Comparison of ENCODE assay signal across 1 cellular context in the genomic region with DNA sequence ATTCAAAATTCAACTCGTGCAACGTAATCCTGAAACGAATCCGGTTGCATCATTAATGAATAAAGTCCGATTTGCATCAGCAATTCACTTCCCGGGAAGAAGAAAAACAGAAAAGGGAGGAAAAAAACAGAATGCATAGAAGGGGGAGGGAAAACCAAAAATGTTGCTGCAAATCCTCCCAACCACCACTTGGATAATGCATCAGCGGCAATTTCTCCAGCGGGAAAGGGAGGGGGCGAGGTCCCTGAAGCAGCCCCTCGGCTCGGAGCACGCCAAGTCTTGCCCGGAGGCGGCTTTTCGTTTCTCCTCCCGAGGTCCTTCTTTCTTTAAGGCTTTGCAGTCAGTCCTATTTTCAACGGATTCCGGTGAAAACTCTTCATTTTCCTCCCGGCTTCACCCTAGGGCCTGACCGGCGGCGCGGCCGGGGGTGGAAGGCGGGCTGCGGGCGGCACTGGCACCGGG.
TF ChIP-seq lines count a peak whose summit lies in the region.

No MANE protein-coding gene starts in this region.

TF ChIP-seq in HEK293, 187 proteins besides CTCF, POLR2A, EP300 and RAD21 (continued from another document and continues in another):
- TF ChIP-seq, protein P1, sequence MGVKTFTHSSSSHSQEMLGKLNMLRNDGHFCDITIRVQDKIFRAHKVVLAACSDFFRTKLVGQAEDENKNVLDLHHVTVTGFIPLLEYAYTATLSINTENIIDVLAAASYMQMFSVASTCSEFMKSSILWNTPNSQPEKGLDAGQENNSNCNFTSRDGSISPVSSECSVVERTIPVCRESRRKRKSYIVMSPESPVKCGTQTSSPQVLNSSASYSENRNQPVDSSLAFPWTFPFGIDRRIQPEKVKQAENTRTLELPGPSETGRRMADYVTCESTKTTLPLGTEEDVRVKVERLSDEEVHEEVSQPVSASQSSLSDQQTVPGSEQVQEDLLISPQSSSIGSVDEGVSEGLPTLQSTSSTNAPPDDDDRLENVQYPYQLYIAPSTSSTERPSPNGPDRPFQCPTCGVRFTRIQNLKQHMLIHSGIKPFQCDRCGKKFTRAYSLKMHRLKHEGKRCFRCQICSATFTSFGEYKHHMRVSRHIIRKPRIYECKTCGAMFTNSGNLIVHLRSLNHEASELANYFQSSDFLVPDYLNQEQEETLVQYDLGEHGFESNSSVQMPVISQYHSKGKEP (tag by site-specific recombination; IDR thresholded peaks at IDR 0.05), result peak; percentile 99
- peak; percentile 84 for TF ChIP-seq ZBTB21 (tag by site-specific recombination; IDR thresholded peaks at IDR 0.05)
- TF ChIP-seq KLF1 (tag by site-specific recombination; IDR thresholded peaks at IDR 0.05), result peak; percentile 22; the same call in 1 of the 2 replicates
- no peak for TF ChIP-seq ZNF521 (tag by site-specific recombination; IDR thresholded peaks at IDR 0.05)
- TF ChIP-seq ZNF530 (tag by site-specific recombination; IDR thresholded peaks at IDR 0.05; ENCODE audit: low read depth), result no peak
- TF ChIP-seq SCRT1 (tag by site-specific recombination; IDR thresholded peaks at IDR 0.05; ENCODE audit: borderline replicate concordance), result no peak
- TF ChIP-seq ZNF239 (tag by site-specific recombination; IDR thresholded peaks at IDR 0.05), result no peak
- no peak for TF ChIP-seq ZBTB26 (tag by site-specific recombination; optimal IDR thresholded peaks at IDR 0.05)
- peak; percentile 85; the same call in 1 of the 2 replicates for TF ChIP-seq ZNF2 (tag by site-specific recombination; IDR thresholded peaks at IDR 0.05)
- TF ChIP-seq KLF10 (tag by site-specific recombination; IDR thresholded peaks at IDR 0.05), result no peak
- TF ChIP-seq ZNF223 (tag by site-specific recombination; IDR thresholded peaks at IDR 0.05), result no peak
- no peak; the same call in 1 of the 2 replicates for TF ChIP-seq ZNF561 (tag by site-specific recombination; IDR thresholded peaks at IDR 0.05; ENCODE audit: borderline replicate concordance)
- TF ChIP-seq ZNF610 (tag by site-specific recombination; IDR thresholded peaks at IDR 0.05; ENCODE audit: borderline replicate concordance), result 0 out of 2 replicates have a peak, but pooled peaks have one; percentile 27
- peak; percentile 40; the same call in 1 of the 2 replicates for TF ChIP-seq ZNF600 (tag by site-specific recombination; IDR thresholded peaks at IDR 0.05)
- no peak for TF ChIP-seq SETDB1 (IDR thresholded peaks at IDR 0.05; ENCODE audit: insufficient read length, low read length)
- TF ChIP-seq, protein P2, sequence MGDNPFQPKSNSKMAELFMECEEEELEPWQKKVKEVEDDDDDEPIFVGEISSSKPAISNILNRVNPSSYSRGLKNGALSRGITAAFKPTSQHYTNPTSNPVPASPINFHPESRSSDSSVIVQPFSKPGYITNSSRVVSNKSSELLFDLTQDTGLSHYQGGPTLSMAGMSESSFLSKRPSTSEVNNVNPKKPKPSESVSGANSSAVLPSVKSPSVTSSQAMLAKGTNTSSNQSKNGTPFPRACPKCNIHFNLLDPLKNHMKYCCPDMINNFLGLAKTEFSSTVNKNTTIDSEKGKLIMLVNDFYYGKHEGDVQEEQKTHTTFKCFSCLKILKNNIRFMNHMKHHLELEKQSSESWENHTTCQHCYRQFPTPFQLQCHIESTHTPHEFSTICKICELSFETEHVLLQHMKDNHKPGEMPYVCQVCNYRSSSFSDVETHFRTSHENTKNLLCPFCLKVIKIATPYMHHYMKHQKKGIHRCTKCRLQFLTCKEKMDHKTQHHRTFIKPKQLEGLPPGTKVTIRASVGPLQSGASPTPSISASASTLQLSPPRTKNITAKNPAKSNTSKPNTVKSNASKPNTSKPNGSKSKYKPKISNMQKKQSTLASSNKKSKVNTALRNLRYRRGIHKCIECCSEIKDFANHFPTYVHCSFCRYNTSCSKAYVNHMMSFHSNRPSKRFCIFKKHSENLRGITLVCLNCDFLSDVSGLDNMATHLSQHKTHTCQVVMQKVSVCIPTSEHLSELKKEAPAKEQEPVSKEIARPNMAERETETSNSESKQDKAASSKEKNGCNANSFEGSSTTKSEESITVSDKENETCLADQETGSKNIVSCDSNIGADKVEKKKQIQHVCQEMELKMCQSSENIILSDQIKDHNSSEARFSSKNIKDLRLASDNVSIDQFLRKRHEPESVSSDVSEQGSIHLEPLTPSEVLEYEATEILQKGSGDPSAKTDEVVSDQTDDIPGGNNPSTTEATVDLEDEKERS (tag by site-specific recombination; IDR thresholded peaks at IDR 0.05), result no peak
- no peak for TF ChIP-seq ZNF654 (tag by site-specific recombination; IDR thresholded peaks at IDR 0.05; ENCODE audit: low read depth)
- TF ChIP-seq, protein P3, sequence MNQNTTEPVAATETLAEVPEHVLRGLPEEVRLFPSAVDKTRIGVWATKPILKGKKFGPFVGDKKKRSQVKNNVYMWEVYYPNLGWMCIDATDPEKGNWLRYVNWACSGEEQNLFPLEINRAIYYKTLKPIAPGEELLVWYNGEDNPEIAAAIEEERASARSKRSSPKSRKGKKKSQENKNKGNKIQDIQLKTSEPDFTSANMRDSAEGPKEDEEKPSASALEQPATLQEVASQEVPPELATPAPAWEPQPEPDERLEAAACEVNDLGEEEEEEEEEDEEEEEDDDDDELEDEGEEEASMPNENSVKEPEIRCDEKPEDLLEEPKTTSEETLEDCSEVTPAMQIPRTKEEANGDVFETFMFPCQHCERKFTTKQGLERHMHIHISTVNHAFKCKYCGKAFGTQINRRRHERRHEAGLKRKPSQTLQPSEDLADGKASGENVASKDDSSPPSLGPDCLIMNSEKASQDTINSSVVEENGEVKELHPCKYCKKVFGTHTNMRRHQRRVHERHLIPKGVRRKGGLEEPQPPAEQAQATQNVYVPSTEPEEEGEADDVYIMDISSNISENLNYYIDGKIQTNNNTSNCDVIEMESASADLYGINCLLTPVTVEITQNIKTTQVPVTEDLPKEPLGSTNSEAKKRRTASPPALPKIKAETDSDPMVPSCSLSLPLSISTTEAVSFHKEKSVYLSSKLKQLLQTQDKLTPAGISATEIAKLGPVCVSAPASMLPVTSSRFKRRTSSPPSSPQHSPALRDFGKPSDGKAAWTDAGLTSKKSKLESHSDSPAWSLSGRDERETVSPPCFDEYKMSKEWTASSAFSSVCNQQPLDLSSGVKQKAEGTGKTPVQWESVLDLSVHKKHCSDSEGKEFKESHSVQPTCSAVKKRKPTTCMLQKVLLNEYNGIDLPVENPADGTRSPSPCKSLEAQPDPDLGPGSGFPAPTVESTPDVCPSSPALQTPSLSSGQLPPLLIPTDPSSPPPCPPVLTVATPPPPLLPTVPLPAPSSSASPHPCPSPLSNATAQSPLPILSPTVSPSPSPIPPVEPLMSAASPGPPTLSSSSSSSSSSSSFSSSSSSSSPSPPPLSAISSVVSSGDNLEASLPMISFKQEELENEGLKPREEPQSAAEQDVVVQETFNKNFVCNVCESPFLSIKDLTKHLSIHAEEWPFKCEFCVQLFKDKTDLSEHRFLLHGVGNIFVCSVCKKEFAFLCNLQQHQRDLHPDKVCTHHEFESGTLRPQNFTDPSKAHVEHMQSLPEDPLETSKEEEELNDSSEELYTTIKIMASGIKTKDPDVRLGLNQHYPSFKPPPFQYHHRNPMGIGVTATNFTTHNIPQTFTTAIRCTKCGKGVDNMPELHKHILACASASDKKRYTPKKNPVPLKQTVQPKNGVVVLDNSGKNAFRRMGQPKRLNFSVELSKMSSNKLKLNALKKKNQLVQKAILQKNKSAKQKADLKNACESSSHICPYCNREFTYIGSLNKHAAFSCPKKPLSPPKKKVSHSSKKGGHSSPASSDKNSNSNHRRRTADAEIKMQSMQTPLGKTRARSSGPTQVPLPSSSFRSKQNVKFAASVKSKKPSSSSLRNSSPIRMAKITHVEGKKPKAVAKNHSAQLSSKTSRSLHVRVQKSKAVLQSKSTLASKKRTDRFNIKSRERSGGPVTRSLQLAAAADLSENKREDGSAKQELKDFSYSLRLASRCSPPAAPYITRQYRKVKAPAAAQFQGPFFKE (tag by site-specific recombination; IDR thresholded peaks at IDR 0.05; ENCODE audit: borderline replicate concordance), result no peak
- peak; percentile 91 for TF ChIP-seq ZNF335 (tag by site-specific recombination; conservative IDR thresholded peaks at IDR 0.05)
- TF ChIP-seq ZNF157 (tag by site-specific recombination; IDR thresholded peaks at IDR 0.05), result no peak
- TF ChIP-seq, protein P4, sequence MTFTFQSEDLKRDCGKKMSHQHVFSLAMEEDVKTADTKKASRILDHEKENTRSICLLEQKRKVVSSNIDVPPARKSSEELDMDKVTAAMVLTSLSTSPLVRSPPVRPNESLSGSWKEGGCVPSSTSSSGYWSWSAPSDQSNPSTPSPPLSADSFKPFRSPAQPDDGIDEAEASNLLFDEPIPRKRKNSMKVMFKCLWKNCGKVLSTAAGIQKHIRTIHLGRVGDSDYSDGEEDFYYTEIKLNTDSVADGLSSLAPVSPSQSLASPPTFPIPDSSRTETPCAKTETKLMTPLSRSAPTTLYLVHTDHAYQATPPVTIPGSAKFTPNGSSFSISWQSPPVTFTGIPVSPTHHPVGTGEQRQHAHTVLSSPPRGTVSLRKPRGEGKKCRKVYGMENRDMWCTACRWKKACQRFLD (tag by site-specific recombination; IDR thresholded peaks at IDR 0.05), result no peak
- TF ChIP-seq, protein P5, sequence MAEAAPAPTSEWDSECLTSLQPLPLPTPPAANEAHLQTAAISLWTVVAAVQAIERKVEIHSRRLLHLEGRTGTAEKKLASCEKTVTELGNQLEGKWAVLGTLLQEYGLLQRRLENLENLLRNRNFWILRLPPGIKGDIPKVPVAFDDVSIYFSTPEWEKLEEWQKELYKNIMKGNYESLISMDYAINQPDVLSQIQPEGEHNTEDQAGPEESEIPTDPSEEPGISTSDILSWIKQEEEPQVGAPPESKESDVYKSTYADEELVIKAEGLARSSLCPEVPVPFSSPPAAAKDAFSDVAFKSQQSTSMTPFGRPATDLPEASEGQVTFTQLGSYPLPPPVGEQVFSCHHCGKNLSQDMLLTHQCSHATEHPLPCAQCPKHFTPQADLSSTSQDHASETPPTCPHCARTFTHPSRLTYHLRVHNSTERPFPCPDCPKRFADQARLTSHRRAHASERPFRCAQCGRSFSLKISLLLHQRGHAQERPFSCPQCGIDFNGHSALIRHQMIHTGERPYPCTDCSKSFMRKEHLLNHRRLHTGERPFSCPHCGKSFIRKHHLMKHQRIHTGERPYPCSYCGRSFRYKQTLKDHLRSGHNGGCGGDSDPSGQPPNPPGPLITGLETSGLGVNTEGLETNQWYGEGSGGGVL (tag by site-specific recombination; IDR thresholded peaks at IDR 0.05), result peak; percentile 76
- no peak for TF ChIP-seq INSM2 (tag by site-specific recombination; IDR thresholded peaks at IDR 0.05)
- no peak for TF ChIP-seq ZNF707 (tag by site-specific recombination; IDR thresholded peaks at IDR 0.05)
- no peak for TF ChIP-seq ZNF302 (tag by site-specific recombination; IDR thresholded peaks at IDR 0.05; ENCODE audit: low read depth)
- peak; percentile 81 for TF ChIP-seq PRDM10 (tag by site-specific recombination; IDR thresholded peaks at IDR 0.05)
- no peak for TF ChIP-seq ZNF394 (tag by site-specific recombination; IDR thresholded peaks at IDR 0.05; ENCODE audit: borderline replicate concordance)
- no peak for TF ChIP-seq ZNF169 (tag by site-specific recombination; IDR thresholded peaks at IDR 0.05)
- no peak for TF ChIP-seq ZNF202 (tag by site-specific recombination; IDR thresholded peaks at IDR 0.05; ENCODE audit: borderline replicate concordance)
- TF ChIP-seq ZNF354C (tag by site-specific recombination; IDR thresholded peaks at IDR 0.05; ENCODE audit: borderline replicate concordance, low read depth), result no peak
- TF ChIP-seq ZNF658 (tag by site-specific recombination; IDR thresholded peaks at IDR 0.05), result no peak
- no peak for TF ChIP-seq ZNF214 (tag by site-specific recombination; IDR thresholded peaks at IDR 0.05; ENCODE audit: borderline replicate concordance)
